25 cellular contexts compared by ENCODE assay signal in genomic region chr4:139963708-139964107, GRCh38.
"Had no signal": no experiment of that assay in that cellular context is flagged by ENCODE, and none has a peak within 500 bp of the region (broad histone marks: within the 10 kb centered on the region; RNA-seq: fewer than 3 reads in every experiment).

No MANE protein-coding gene starts in this region.

- H3K27me3 ChIP-seq: colonic mucosa had no signal

- ATAC-seq: activated CD8-positive, alpha-beta T cell treated with anti-CD3 and anti-CD28 coated beads for 36 hours; activated T-cell treated with anti-CD3 and anti-CD28 coated beads, Interleukin-2, amount 50 U/mL, for 72 hours; esophagus mucosa; T-helper 17 cell had no signal

- H3K36me3 ChIP-seq: brain microvascular endothelial cell, colonic mucosa had no signal

- DNase-seq: activated CD4-positive, alpha-beta T cell treated with anti-CD3 and anti-CD28 coated beads for 48 hours; activated CD4-positive, alpha-beta T cell treated with anti-CD3 and anti-CD28 coated beads, Interleukin-2, amount 50 U/mL, for 1 hour; activated CD4-positive, alpha-beta T cell treated with anti-CD3 and anti-CD28 coated beads, Interleukin-2, amount 50 U/mL, for 48 hours; activated CD4-positive, CD25-positive, alpha-beta regulatory T cell; activated CD4-positive, CD25-positive, alpha-beta regulatory T cell treated with anti-CD3 and anti-CD28 coated beads, Interleukin-2, amount 50 U/mL, for 72 hours; activated CD8-positive, alpha-beta memory T cell treated with anti-CD3 and anti-CD28 coated beads for 24 hours; activated CD8-positive, alpha-beta T cell treated with anti-CD3 and anti-CD28 coated beads for 36 hours; activated gamma-delta T cell treated with Interleukin-2 at 50 U/mL for 16 hours; activated naive CD4-positive, alpha-beta T cell treated with anti-CD3 and anti-CD28 coated beads, Interleukin-2, amount 50 U/mL, for 16 hours; activated naive CD4-positive, alpha-beta T cell treated with Interleukin-2 at 50 U/mL for 16 hours; activated T-cell treated with anti-CD3 and anti-CD28 coated beads, Interleukin-2, amount 50 U/mL, for 1 hour; activated T-cell treated with anti-CD3 and anti-CD28 coated beads, Interleukin-2, amount 50 U/mL, for 72 hours; amniotic stem cell; anterior cingulate cortex; brain microvascular endothelial cell; colonic mucosa; effector memory CD4-positive, alpha-beta T cell; endodermal cell; foreskin fibroblast; head of caudate nucleus; hippocampal formation; T-helper 1 cell; T-helper 17 cell; T1000 had no signal

- H3K9me3 ChIP-seq: colonic mucosa had no signal

- H3K27ac ChIP-seq: brain microvascular endothelial cell, colonic mucosa had no signal

- H3K4me3 ChIP-seq: colonic mucosa had no signal

- H3K4me1 ChIP-seq: colonic mucosa had no signal
